Comparison of ENCODE assay signal across 8 cellular contexts in the genomic region with DNA sequence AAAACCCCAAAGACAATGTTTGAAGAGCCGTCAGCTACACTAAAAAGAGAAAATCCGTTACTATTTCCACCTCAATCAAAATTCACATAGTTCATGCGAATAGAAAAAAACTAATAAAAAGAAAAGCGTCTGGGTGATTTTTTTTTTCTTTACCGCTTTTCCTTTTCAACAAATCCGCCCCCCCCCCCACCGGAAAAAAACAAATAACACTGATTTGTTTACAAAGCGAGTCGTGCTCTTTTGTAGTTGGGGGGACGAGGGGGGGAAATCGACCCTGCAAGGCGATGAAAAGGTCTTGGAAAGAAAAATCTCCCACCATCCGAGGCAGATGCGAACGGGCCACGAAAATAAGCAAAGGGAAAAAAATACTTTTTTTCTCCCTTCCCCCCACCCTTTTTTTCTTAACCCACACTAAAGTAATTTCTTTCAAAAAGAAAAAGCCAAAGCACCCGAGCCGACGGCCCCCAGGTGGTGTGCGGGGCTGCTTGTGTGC. TPM values are rescaled to one million over a fixed set of nuclear protein-coding genes. Genes with fewer than 3 reads are reported as not detected.
A peak's percentile ranks its signal among the peaks of the same experiment; 100 is the strongest.
DNase-seq lines count a peak whose midpoint lies in the region; ATAC-seq, FAIRE-seq and TF ChIP-seq lines count a peak whose summit lies in the region.

No MANE protein-coding gene starts in this region.

- H3K27ac Mint-ChIP-seq in activated naive CD4-positive, alpha-beta T cell treated with anti-CD3 and anti-CD28 coated beads, Interleukin-2, amount 50 U/mL, for 24 hours = no peak overlapping the region

- 0 out of 3 replicates have a peak overlapping the region, but pooled peaks have one; percentile 19 for H3K27ac ChIP-seq in K562 (ENCODE audit: extremely low read depth, low read depth, low read length)
- peak overlapping the region; percentile 82 for H3K27ac ChIP-seq in lower lobe of right lung
- H3K27ac ChIP-seq in upper lobe of left lung = peak overlapping the region; percentile 81 to 93 (median 82)

- intact Hi-C loops in K562 (cut with micrococcal nuclease) (loop anchor here (5.0 kb wide), 1 partner anchor 114 kb away; no protein-coding TSS in a partner anchor), lower lobe of right lung (cut with DNase I) (no loop called here)

- peak overlapping the region; percentile 78 for H3K4me3 Mint-ChIP-seq in activated naive CD4-positive, alpha-beta T cell treated with anti-CD3 and anti-CD28 coated beads, Interleukin-2, amount 50 U/mL, for 24 hours

- H3K4me1 ChIP-seq in K562 (replicated peaks in 1 of 2; ENCODE audit: control insufficient read depth in 2 of 2, insufficient read depth in 2 of 2, low read length in 2 of 2) (peaks cover 0 to 23% of the 10 kb centered on the region in 2 experiments; a peak in 1 of 5 replicates), lower lobe of right lung (peaks cover 9% of the 10 kb centered on the region), upper lobe of left lung (peaks cover 6 to 38% (median 15%) of the 10 kb centered on the region in 4 donors)

- H3K4me3 ChIP-seq in K562 = peak overlapping the region; percentile 50
- H3K4me3 ChIP-seq in lower lobe of right lung = peak overlapping the region; percentile 78
- peak overlapping the region; percentile 40 to 73 (median 63) for H3K4me3 ChIP-seq in upper lobe of left lung

- POLR2A ChIA-PET in K562 (lab: Yijun Ruan, JAX) = no interaction called here

- DNase-seq in activated naive CD4-positive, alpha-beta T cell (lab: John Stamatoyannopoulos, UW) = no peak
- DNase-seq in K562 (ENCODE audit: extremely low read depth in 1 of 4, low spot score in 3 of 4) = no peak
- DNase-seq in lower lobe of right lung = no peak
- DNase-seq in upper lobe of left lung = no peak
- no peak for DNase-seq in T1000 (lab: John Stamatoyannopoulos, UW)
- DNase-seq in DMS 273 (lab: John Stamatoyannopoulos, UW; ENCODE audit: unreplicated experiment) = no peak

- in situ Hi-C loops in K562 (cut with MboI) = no loop called here

- CTCF ChIA-PET in K562 (lab: Yijun Ruan, JAX; ENCODE audit: low intra/inter-chr PET ratio) = no interaction called here

- H3K9me1 ChIP-seq in K562 (ENCODE audit: control insufficient read depth, insufficient read depth, low read length) = no peaks in the 10 kb centered on the region

- no peak for FAIRE-seq in K562 (lab: Jason Lieb, UNC)

- H3K27me3 ChIP-seq in K562 (ENCODE audit: control insufficient read depth in 2 of 2, insufficient read depth in 2 of 2, low read length in 2 of 2) (peaks cover 0 to 4% of the 10 kb centered on the region in 2 experiments; a peak in 1 of 5 replicates), lower lobe of right lung (ENCODE audit: low read depth) (peaks cover 18% of the 10 kb centered on the region), upper lobe of left lung (peaks cover 0 to 16% (median 4%) of the 10 kb centered on the region in 4 donors)

- peak overlapping the region; percentile 10; the same call in 1 of the 2 replicates for H2AFZ ChIP-seq in K562 (ENCODE audit: low read depth, low read length)

- H3K27me3 Mint-ChIP-seq in activated naive CD4-positive, alpha-beta T cell treated with anti-CD3 and anti-CD28 coated beads, Interleukin-2, amount 50 U/mL, for 24 hours = peaks cover 50% of the 10 kb centered on the region

- no peak for TF ChIP-seq EP300 in K562 (IDR thresholded peaks at IDR 0.05; ENCODE audit: low read length)
- no peak for TF ChIP-seq EP300 in upper lobe of left lung (IDR thresholded peaks at IDR 0.05)

- 8% methylated on average over 17 of the region's 20 CpGs for WGBS in K562 (ENCODE audit: insufficient coverage, low coverage, missing lambda C conversion rate)
- 0 to 1% methylated on average over 19 to 20 of the region's 20 CpGs for WGBS in upper lobe of left lung, 2 donors

- H3K4me1 Mint-ChIP-seq in activated naive CD4-positive, alpha-beta T cell treated with anti-CD3 and anti-CD28 coated beads, Interleukin-2, amount 50 U/mL, for 24 hours = peaks cover 15% of the 10 kb centered on the region

- BruUV-seq in K562 (replicated peaks; lab: Mats Ljungman, UMichigan) = no TSS peak

- H3K9me3 ChIP-seq in K562 (replicated peaks; ENCODE audit: control insufficient read depth, insufficient read depth, low read depth, low read length) = no peaks in the 10 kb centered on the region
- H3K9me3 ChIP-seq in lower lobe of right lung = no peaks in the 10 kb centered on the region
- no peaks in the 10 kb centered on the region for H3K9me3 ChIP-seq in upper lobe of left lung

- peak overlapping the region; percentile 91; the same call in 1 of the 2 replicates for H3K4me2 ChIP-seq in K562 (ENCODE audit: insufficient read depth, low read length)

- H4K20me1 ChIP-seq in K562 (replicated peaks; ENCODE audit: control insufficient read depth, insufficient read depth, low read length) = no peaks in the 10 kb centered on the region

- peak overlapping the region in 1 of 2 experiments; percentile 57; a peak in 1 of 4 replicates for H3K9ac ChIP-seq in K562 (ENCODE audit: insufficient read depth in 1 of 2, low read depth in 2 of 2, low read length in 2 of 2)

- TF ChIP-seq RAD21 in K562 (CRISPR knock-in tag; conservative IDR thresholded peaks at IDR 0.05 in 1 of 2, IDR thresholded peaks at IDR 0.05 in 1 of 2) = no peak

- H3K9me3 Mint-ChIP-seq in activated naive CD4-positive, alpha-beta T cell treated with anti-CD3 and anti-CD28 coated beads, Interleukin-2, amount 50 U/mL, for 24 hours = no peaks in the 10 kb centered on the region

- H3K36me3 ChIP-seq in K562 (ENCODE audit: control insufficient read depth, insufficient read depth, low read length) (no peaks in the 10 kb centered on the region), lower lobe of right lung (no peaks in the 10 kb centered on the region), upper lobe of left lung (no peaks in the 10 kb centered on the region)

- no peaks in the 10 kb centered on the region for H3K79me2 ChIP-seq in K562 (ENCODE audit: control insufficient read depth, insufficient read depth, low read length)

- TF ChIP-seq CTCF in K562 (IDR thresholded peaks at IDR 0.05 in 2 of 3, conservative IDR thresholded peaks at IDR 0.05 in 1 of 3; ENCODE audit: insufficient read depth in 2 of 3, low read depth in 1 of 3, low read length in 3 of 3) (no peak), lower lobe of right lung (IDR thresholded peaks at IDR 0.05) (no peak), upper lobe of left lung (IDR thresholded peaks at IDR 0.05) (no peak)

- peaks cover 2% of the 10 kb centered on the region for H3K36me3 Mint-ChIP-seq in activated naive CD4-positive, alpha-beta T cell treated with anti-CD3 and anti-CD28 coated beads, Interleukin-2, amount 50 U/mL, for 24 hours

- ATAC-seq in K562 (no peak), lower lobe of right lung (no peak), upper lobe of left lung (ENCODE audit: low FRiP score in 2 of 2) (no peak), HG03108 (IDR thresholded peaks at IDR 0.05; ENCODE audit: unreplicated experiment) (no peak)

- TF ChIP-seq POLR2A in K562 (conservative IDR thresholded peaks at IDR 0.05) (no peak), upper lobe of left lung (IDR thresholded peaks at IDR 0.05) (no peak)

TF ChIP-seq in K562, 482 proteins besides CTCF, POLR2A, EP300 and RAD21:
- no peak for TF ChIP-seq SAP30 (IDR thresholded peaks at IDR 0.05; ENCODE audit: borderline replicate concordance, insufficient read depth, low read depth, low read length, poor library complexity, severe bottlenecking)
- no peak for TF ChIP-seq GATA2 (CRISPR knock-in tag; IDR thresholded peaks at IDR 0.05)
- TF ChIP-seq, protein P1, sequence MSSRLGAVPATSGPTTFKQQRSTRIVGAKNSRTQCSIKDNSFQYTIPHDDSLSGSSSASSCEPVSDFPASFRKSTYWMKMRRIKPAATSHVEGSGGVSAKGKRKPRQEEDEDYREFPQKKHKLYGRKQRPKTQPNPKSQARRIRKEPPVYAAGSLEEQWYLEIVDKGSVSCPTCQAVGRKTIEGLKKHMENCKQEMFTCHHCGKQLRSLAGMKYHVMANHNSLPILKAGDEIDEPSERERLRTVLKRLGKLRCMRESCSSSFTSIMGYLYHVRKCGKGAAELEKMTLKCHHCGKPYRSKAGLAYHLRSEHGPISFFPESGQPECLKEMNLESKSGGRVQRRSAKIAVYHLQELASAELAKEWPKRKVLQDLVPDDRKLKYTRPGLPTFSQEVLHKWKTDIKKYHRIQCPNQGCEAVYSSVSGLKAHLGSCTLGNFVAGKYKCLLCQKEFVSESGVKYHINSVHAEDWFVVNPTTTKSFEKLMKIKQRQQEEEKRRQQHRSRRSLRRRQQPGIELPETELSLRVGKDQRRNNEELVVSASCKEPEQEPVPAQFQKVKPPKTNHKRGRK (tag; IDR thresholded peaks at IDR 0.05) = peak; percentile 77

RNA-seq across cellular contexts. Expression of a gene that starts 0.6 kb away (rescaled TPM):
- 6.1 and 9.0 TPM in 2 replicates for total RNA-seq in K562 (2011; cell fraction: chromatin; rRNA removed; ENCODE audit: low replicate concordance)
- 4.2 and 5.3 TPM in 2 replicates for total RNA-seq in K562 (2011; cell fraction: nucleolus; rRNA removed)
- 2.4 and 6.3 TPM in 2 replicates for total RNA-seq in K562 (2011; cell fraction: nucleoplasm; rRNA removed)
- total RNA-seq in K562 (2014; rRNA removed) (1.5 and 3.3 TPM in 2 replicates), K562 (2014; rRNA removed; fragmentation: Illumina TruSeq; extraction: Trizol) (2.4 and 2.8 TPM in 2 replicates), K562 (2015; rRNA removed; fragmentation: Illumina TruSeq; extraction: Trizol) (4.7 and 5.1 TPM in 2 replicates), K562 (2021) (2.3 and 2.8 TPM in 2 replicates), lower lobe of right lung (12.7 TPM), upper lobe of left lung (10 to 100 TPM in 4 of 6 donors, 1 to 10 TPM in 2; 4.7 to 37.7 (median 13.8) TPM)
- polyA plus RNA-seq in K562 (2011; rRNA removed) (3.5 and 5.8 TPM in 2 replicates), K562 (2014; fragmentation: Illumina TruSeq; extraction: Trizol) (1.2 and 1.4 TPM in 2 replicates), K562 (2014; fragmentation: Nextera tagmentation; extraction: Ambion mirVana) (1 to 10 TPM; 1.2 to 1.6 TPM), K562 (2014; rRNA removed) (0.81 and 1.6 TPM in 2 replicates)
- polyA plus RNA-seq in K562 (2011; cell fraction: cytosol; rRNA removed) = 1.9 and 3.1 TPM in 2 replicates
- 6.2 and 7.8 TPM in 2 replicates for polyA plus RNA-seq in K562 (2011; cell fraction: nucleus; rRNA removed)
- polyA plus RNA-seq in K562 (2012) = 1.4 and 2.4 TPM in 2 replicates
- polyA minus RNA-seq in K562 (2011; rRNA and poly(A)+ RNA removed) = 23.3 and 28.0 TPM in 2 replicates
- 2.2 and 7.5 TPM in 2 replicates for polyA minus RNA-seq in K562 (2011; cell fraction: cytosol; rRNA and poly(A)+ RNA removed)
- 41.9 and 51.6 TPM in 2 replicates for polyA minus RNA-seq in K562 (2011; cell fraction: nucleus; rRNA and poly(A)+ RNA removed)

Comparison
In these comparisons a context has a peak if more than half of its experiments do, and no peak if none do; other contexts are left out.
1. H3K27ac ChIP-seq: peak in every context shown above with its lines; median percentile 82 in lower lobe of right lung; 82 in upper lobe of left lung; 19 in K562.